In the genomic region with DNA sequence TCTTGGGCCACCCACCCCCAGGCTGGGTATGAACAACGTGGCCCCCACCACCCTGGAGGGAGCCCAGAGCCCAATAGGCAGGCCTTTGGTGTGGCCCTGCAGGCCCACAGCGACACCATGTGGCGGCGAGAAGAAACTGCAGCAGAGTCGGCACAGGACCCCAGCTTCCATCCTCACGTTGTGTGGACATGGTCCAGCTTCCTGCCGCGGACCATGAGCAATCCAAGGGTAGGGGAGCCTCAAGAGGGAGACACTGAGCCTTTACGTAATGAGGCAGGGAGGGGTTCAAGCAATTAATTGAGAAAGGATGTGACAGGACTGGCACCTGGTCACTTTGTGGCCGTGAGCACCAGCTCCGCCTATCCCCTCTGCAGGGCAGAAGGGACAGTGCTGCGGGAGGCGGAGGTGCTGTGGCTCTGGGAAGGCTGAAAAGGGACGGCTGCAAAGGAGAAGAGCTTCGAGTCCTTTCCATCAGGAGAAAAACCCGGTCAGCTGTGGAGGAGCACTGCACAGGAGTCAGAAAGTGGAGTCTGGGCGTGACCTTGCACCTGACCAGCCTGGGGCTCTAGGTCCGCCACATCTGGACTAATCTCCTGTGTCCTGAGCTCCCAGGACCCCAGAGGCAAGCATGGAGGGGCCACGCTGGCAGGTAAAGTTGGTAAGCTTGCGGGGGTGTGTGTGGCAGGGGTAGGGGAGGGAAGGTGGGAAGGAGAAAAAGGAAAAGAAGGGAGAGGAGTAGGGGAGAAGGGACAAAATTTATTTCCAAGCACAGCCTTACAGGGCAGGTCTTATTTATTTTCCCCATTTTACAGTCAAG, we compare ENCODE assay signal across 2 cellular contexts.
TF ChIP-seq lines count a peak whose summit lies in the region.

No MANE protein-coding gene starts in this region.

TF ChIP-seq in SK-N-SH, 30 proteins besides CTCF, POLR2A, EP300 and RAD21:
- 0 out of 2 replicates have a peak, but pooled peaks have one; percentile 24 for TF ChIP-seq NRF1 (IDR thresholded peaks at IDR 0.05; ENCODE audit: low read depth, low read length)
- TF ChIP-seq EZH2phosphoT487 (IDR thresholded peaks at IDR 0.05; ENCODE audit: borderline replicate concordance, low read depth) = no peak
- TF ChIP-seq MXI1 (IDR thresholded peaks at IDR 0.05; ENCODE audit: low read depth, low read length) = no peak; the same call in 1 of the 2 replicates
- TF ChIP-seq, protein P1, sequence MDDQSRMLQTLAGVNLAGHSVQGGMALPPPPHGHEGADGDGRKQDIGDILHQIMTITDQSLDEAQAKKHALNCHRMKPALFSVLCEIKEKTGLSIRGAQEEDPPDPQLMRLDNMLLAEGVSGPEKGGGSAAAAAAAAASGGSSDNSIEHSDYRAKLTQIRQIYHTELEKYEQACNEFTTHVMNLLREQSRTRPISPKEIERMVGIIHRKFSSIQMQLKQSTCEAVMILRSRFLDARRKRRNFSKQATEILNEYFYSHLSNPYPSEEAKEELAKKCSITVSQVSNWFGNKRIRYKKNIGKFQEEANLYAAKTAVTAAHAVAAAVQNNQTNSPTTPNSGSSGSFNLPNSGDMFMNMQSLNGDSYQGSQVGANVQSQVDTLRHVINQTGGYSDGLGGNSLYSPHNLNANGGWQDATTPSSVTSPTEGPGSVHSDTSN (IDR thresholded peaks at IDR 0.05) = no peak
- peak; percentile 28; the same call in 1 of the 2 replicates for TF ChIP-seq RCOR1 (IDR thresholded peaks at IDR 0.05; ENCODE audit: low read length)
- peak; percentile 90 for TF ChIP-seq SMC3 (IDR thresholded peaks at IDR 0.05; ENCODE audit: low read depth, low read length)
- peak; percentile 31 for TF ChIP-seq CHD2 (IDR thresholded peaks at IDR 0.05; ENCODE audit: low read length, partially characterized antibody)

TF ChIP-seq in HepG2, 621 proteins besides CTCF, POLR2A, EP300 and RAD21 (continues in another document):
- TF ChIP-seq ZNF317 (CRISPR knock-in tag; IDR thresholded peaks at IDR 0.05) (peak; percentile 58; the same call in 1 of the 2 replicates), SSRP1 (CRISPR knock-in tag; IDR thresholded peaks at IDR 0.05) (peak; percentile 89; the same call in 1 of the 2 replicates), PHF20 (CRISPR knock-in tag; IDR thresholded peaks at IDR 0.05) (no peak), ZNF652 (CRISPR knock-in tag; IDR thresholded peaks at IDR 0.05; ENCODE audit: borderline replicate concordance, low read depth) (peak; percentile 49; the same call in 1 of the 2 replicates), HDAC2 (CRISPR knock-in tag; IDR thresholded peaks at IDR 0.05) (peak; percentile 61; the same call in 1 of the 2 replicates), ZBTB7B (CRISPR knock-in tag; IDR thresholded peaks at IDR 0.05) (peak; percentile 70), KDM5B (CRISPR knock-in tag; IDR thresholded peaks at IDR 0.05; ENCODE audit: borderline replicate concordance) (peak; percentile 79), ZNF549 (CRISPR knock-in tag; IDR thresholded peaks at IDR 0.05) (no peak), FLYWCH1 (CRISPR knock-in tag; IDR thresholded peaks at IDR 0.05) (no peak), SIX1 (CRISPR knock-in tag; IDR thresholded peaks at IDR 0.05; ENCODE audit: borderline replicate concordance) (no peak), AKNA (CRISPR knock-in tag; IDR thresholded peaks at IDR 0.05; ENCODE audit: borderline replicate concordance) (no peak), NFKB2 (CRISPR knock-in tag; IDR thresholded peaks at IDR 0.05; ENCODE audit: borderline replicate concordance) (peak; percentile 76; the same call in 1 of the 2 replicates), ZZZ3 (CRISPR knock-in tag; IDR thresholded peaks at IDR 0.05; ENCODE audit: borderline replicate concordance) (0 out of 2 replicates have a peak, but pooled peaks have one; percentile 48), FOXC1 (CRISPR knock-in tag; IDR thresholded peaks at IDR 0.05; ENCODE audit: borderline replicate concordance) (peak; percentile 59; the same call in 1 of the 2 replicates), CCAR2 (optimal IDR thresholded peaks at IDR 0.05; ENCODE audit: low read depth, low read length) (no peak), FOXK1 (CRISPR knock-in tag; IDR thresholded peaks at IDR 0.05; ENCODE audit: borderline replicate concordance, low read depth) (peak; percentile 61; the same call in 1 of the 2 replicates), HDAC1 (CRISPR knock-in tag; IDR thresholded peaks at IDR 0.05) (peak; percentile 42; the same call in 1 of the 2 replicates), ZNF432 (CRISPR knock-in tag; IDR thresholded peaks at IDR 0.05; ENCODE audit: borderline replicate concordance) (no peak), CAMTA2 (CRISPR knock-in tag; IDR thresholded peaks at IDR 0.05; ENCODE audit: borderline replicate concordance) (0 out of 2 replicates have a peak, but pooled peaks have one; percentile 58), ZNF724P (CRISPR knock-in tag; IDR thresholded peaks at IDR 0.05; ENCODE audit: borderline replicate concordance) (no peak), POGK (CRISPR knock-in tag; conservative IDR thresholded peaks at IDR 0.05) (0 out of 2 replicates have a peak, but pooled peaks have one; percentile 67), FOXA3 (CRISPR knock-in tag; IDR thresholded peaks at IDR 0.05) (peak; percentile 69), DNMT3B (CRISPR knock-in tag; conservative IDR thresholded peaks at IDR 0.05) (0 out of 2 replicates have a peak, but pooled peaks have one; percentile 50), BCL6 (CRISPR knock-in tag; IDR thresholded peaks at IDR 0.05) (peak; percentile 38; the same call in 1 of the 2 replicates)
- TF ChIP-seq, protein P2, sequence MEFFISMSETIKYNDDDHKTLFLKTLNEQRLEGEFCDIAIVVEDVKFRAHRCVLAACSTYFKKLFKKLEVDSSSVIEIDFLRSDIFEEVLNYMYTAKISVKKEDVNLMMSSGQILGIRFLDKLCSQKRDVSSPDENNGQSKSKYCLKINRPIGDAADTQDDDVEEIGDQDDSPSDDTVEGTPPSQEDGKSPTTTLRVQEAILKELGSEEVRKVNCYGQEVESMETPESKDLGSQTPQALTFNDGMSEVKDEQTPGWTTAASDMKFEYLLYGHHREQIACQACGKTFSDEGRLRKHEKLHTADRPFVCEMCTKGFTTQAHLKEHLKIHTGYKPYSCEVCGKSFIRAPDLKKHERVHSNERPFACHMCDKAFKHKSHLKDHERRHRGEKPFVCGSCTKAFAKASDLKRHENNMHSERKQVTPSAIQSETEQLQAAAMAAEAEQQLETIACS (CRISPR knock-in tag; IDR thresholded peaks at IDR 0.05) = no peak
- TF ChIP-seq, protein P3, sequence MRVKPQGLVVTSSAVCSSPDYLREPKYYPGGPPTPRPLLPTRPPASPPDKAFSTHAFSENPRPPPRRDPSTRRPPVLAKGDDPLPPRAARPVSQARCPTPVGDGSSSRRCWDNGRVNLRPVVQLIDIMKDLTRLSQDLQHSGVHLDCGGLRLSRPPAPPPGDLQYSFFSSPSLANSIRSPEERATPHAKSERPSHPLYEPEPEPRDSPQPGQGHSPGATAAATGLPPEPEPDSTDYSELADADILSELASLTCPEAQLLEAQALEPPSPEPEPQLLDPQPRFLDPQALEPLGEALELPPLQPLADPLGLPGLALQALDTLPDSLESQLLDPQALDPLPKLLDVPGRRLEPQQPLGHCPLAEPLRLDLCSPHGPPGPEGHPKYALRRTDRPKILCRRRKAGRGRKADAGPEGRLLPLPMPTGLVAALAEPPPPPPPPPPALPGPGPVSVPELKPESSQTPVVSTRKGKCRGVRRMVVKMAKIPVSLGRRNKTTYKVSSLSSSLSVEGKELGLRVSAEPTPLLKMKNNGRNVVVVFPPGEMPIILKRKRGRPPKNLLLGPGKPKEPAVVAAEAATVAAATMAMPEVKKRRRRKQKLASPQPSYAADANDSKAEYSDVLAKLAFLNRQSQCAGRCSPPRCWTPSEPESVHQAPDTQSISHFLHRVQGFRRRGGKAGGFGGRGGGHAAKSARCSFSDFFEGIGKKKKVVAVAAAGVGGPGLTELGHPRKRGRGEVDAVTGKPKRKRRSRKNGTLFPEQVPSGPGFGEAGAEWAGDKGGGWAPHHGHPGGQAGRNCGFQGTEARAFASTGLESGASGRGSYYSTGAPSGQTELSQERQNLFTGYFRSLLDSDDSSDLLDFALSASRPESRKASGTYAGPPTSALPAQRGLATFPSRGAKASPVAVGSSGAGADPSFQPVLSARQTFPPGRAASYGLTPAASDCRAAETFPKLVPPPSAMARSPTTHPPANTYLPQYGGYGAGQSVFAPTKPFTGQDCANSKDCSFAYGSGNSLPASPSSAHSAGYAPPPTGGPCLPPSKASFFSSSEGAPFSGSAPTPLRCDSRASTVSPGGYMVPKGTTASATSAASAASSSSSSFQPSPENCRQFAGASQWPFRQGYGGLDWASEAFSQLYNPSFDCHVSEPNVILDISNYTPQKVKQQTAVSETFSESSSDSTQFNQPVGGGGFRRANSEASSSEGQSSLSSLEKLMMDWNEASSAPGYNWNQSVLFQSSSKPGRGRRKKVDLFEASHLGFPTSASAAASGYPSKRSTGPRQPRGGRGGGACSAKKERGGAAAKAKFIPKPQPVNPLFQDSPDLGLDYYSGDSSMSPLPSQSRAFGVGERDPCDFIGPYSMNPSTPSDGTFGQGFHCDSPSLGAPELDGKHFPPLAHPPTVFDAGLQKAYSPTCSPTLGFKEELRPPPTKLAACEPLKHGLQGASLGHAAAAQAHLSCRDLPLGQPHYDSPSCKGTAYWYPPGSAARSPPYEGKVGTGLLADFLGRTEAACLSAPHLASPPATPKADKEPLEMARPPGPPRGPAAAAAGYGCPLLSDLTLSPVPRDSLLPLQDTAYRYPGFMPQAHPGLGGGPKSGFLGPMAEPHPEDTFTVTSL (CRISPR knock-in tag; IDR thresholded peaks at IDR 0.05; ENCODE audit: borderline replicate concordance) = 0 out of 2 replicates have a peak, but pooled peaks have one; percentile 46
- TF ChIP-seq, protein P4, sequence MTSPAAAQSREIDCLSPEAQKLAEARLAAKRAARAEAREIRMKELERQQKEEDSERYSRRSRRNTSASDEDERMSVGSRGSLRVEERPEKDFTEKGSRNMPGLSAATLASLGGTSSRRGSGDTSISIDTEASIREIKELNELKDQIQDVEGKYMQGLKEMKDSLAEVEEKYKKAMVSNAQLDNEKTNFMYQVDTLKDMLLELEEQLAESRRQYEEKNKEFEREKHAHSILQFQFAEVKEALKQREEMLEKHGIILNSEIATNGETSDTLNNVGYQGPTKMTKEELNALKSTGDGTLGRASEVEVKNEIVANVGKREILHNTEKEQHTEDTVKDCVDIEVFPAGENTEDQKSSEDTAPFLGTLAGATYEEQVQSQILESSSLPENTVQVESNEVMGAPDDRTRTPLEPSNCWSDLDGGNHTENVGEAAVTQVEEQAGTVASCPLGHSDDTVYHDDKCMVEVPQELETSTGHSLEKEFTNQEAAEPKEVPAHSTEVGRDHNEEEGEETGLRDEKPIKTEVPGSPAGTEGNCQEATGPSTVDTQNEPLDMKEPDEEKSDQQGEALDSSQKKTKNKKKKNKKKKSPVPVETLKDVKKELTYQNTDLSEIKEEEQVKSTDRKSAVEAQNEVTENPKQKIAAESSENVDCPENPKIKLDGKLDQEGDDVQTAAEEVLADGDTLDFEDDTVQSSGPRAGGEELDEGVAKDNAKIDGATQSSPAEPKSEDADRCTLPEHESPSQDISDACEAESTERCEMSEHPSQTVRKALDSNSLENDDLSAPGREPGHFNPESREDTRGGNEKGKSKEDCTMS (CRISPR knock-in tag; conservative IDR thresholded peaks at IDR 0.05) = no peak
